29 cellular contexts compared by ENCODE assay signal in the genomic region with DNA sequence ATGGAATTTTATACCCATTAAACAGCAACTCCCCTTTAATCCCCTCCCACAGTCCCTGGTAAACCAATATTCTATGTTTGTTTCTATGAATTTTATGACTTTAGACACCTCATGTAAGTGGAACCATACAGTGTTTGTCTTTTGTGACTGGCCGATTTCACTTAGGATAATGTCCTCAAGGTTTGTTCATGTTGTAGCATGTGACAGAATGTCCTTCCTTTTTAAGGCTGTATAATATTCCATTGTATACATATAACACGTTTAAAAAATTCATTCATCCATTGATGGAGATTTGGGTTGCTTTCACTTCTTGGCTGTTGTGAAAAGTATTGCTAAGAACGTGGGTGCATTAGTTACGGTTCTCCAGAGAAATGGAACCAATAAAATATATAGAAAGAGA.
"Had no signal": no experiment of that assay in that cellular context is flagged by ENCODE, and none has a peak within 500 bp of the region (broad histone marks: within the 10 kb centered on the region; RNA-seq: fewer than 3 reads in every experiment).

No MANE protein-coding gene starts in this region.

- H3K4me1 ChIP-seq: suprapubic skin, testis, tibial artery, tibial nerve, transverse colon, upper lobe of left lung, upper lobe of right lung, uterus, vagina had no signal

- H3K9me3 ChIP-seq: stomach, suprapubic skin, testis, thoracic aorta, thyroid gland, tibial artery, transverse colon, upper lobe of left lung, upper lobe of right lung, uterus, vagina had no signal

- H3K36me3 ChIP-seq: stomach, suprapubic skin, thoracic aorta, thyroid gland, tibial artery, tibial nerve, transverse colon, upper lobe of left lung, upper lobe of right lung, uterus, vagina had no signal

- H3K4me3 Mint-ChIP-seq: stimulated activated effector memory CD8-positive, alpha-beta T cell treated with anti-CD3 and anti-CD28 coated beads, Interleukin-12 subunit alpha, Interleukin-12 subunit beta, amount 100 ng/mL, for 72 hours; stimulated activated memory B cell treated with anti-CD40 and anti-IgM and Interleukin-4, amounts not matched to agents 10 μg/mL and 1 μg/mL and 100 μg/mL, for 72 hours; stimulated activated naive B cell treated with anti-CD40 and anti-IgM and Interleukin-4, amounts not matched to agents 10 μg/mL and 1 μg/mL and 100 μg/mL, for 72 hours; stimulated activated naive CD8-positive, alpha-beta T cell treated with anti-CD3 and anti-CD28 coated beads, Interleukin-15, amount 100 ng/mL, for 72 hours; stimulated activated naive CD8-positive, alpha-beta T cell treated with anti-CD3 and anti-CD28 coated beads, Interleukin-15, Interleukin-2, amounts not matched to agents 100 ng/mL and 50 ng/mL, for 24 hours; type B pancreatic cell had no signal

- H3K27me3 ChIP-seq: stomach, suprapubic skin, testis, thyroid gland, tibial artery, tibial nerve, transverse colon, upper lobe of left lung, upper lobe of right lung, uterus, vagina had no signal

- H3K27ac Mint-ChIP-seq: stimulated activated effector memory CD8-positive, alpha-beta T cell treated with anti-CD3 and anti-CD28 coated beads, Interleukin-12 subunit alpha, Interleukin-12 subunit beta, amount 100 ng/mL, for 72 hours; stimulated activated memory B cell treated with anti-CD40 and anti-IgM and Interleukin-4, amounts not matched to agents 10 μg/mL and 1 μg/mL and 100 μg/mL, for 72 hours; stimulated activated naive B cell treated with anti-CD40 and anti-IgM and Interleukin-4, amounts not matched to agents 10 μg/mL and 1 μg/mL and 100 μg/mL, for 72 hours; stimulated activated naive CD8-positive, alpha-beta T cell treated with anti-CD3 and anti-CD28 coated beads, Interleukin-15, amount 100 ng/mL, for 72 hours; stimulated activated naive CD8-positive, alpha-beta T cell treated with anti-CD3 and anti-CD28 coated beads, Interleukin-15, Interleukin-2, amounts not matched to agents 100 ng/mL and 50 ng/mL, for 24 hours; type B pancreatic cell had no signal

- H3K27me3 Mint-ChIP-seq: stimulated activated memory B cell treated with anti-CD40 and anti-IgM and Interleukin-4, amounts not matched to agents 10 μg/mL and 1 μg/mL and 100 μg/mL, for 72 hours; stimulated activated naive B cell treated with anti-CD40 and anti-IgM and Interleukin-4, amounts not matched to agents 10 μg/mL and 1 μg/mL and 100 μg/mL, for 72 hours; stimulated activated naive CD8-positive, alpha-beta T cell treated with anti-CD3 and anti-CD28 coated beads, Interleukin-15, amount 100 ng/mL, for 72 hours; stimulated activated naive CD8-positive, alpha-beta T cell treated with anti-CD3 and anti-CD28 coated beads, Interleukin-15, Interleukin-2, amounts not matched to agents 100 ng/mL and 50 ng/mL, for 24 hours; type B pancreatic cell had no signal

- H3K4me1 Mint-ChIP-seq: stimulated activated naive CD8-positive, alpha-beta T cell treated with anti-CD3 and anti-CD28 coated beads, Interleukin-15, amount 100 ng/mL, for 72 hours had no signal

- H3K27ac ChIP-seq: stomach, suprapubic skin, testis, thoracic aorta, thyroid gland, tibial artery, tibial nerve, transverse colon, upper lobe of left lung, upper lobe of right lung, uterus, vagina had no signal

- H3K4me3 ChIP-seq: stomach, suprapubic skin, testis, thoracic aorta, thyroid gland, tibial artery, tibial nerve, transverse colon, upper lobe of left lung, upper lobe of right lung, uterus, vagina had no signal

- FAIRE-seq: urothelium cell line had no signal

- DNase-seq: stimulated activated CD4-positive, alpha-beta T cell treated with anti-CD3 and anti-CD28 coated beads, Interleukin-2, amount 100 ng/mL, for 48 hours; stimulated activated CD4-positive, alpha-beta T cell treated with anti-CD3 and anti-CD28 coated beads, Interleukin-4, amount 100 ng/mL, for 1 hour; stimulated activated CD4-positive, alpha-beta T cell treated with anti-CD3 and anti-CD28 coated beads, Interleukin-4, amount 100 ng/mL, for 24 hours; stimulated activated CD4-positive, alpha-beta T cell treated with anti-CD3 and anti-CD28 coated beads, Interleukin-4, amount 100 ng/mL, for 4 hours; stimulated activated CD8-positive, alpha-beta memory T cell treated with anti-CD3 and anti-CD28 coated beads, Interleukin-4, amount 100 ng/mL, for 48 hours; stimulated activated naive B cell treated with anti-CD40 and anti-IgM and Interleukin-4, amounts not matched to agents 10 μg/mL and 1 μg/mL and 100 μg/mL, for 72 hours; stimulated activated naive CD4-positive, alpha-beta T cell; stimulated activated naive CD4-positive, alpha-beta T cell treated with Interleukin-2 at 50 U/mL for 16 hours; stimulated activated naive CD8-positive, alpha-beta T cell treated with anti-CD3 and anti-CD28 coated beads, Interleukin-15, amount 100 ng/mL, for 72 hours; stimulated activated naive CD8-positive, alpha-beta T cell treated with anti-CD3 and anti-CD28 coated beads, Interleukin-15, Interleukin-2, amounts not matched to agents 100 U/mL and 50 U/mL, for 24 hours; stomach; substantia nigra; testis; thyroid gland; transverse colon; trophoblast cell; upper lobe of left lung; upper lobe of right lung; uterus had no signal

- ATAC-seq: stimulated activated effector memory CD8-positive, alpha-beta T cell treated with anti-CD3 and anti-CD28 coated beads, Interleukin-12 subunit alpha, Interleukin-12 subunit beta, amount 100 ng/mL, for 72 hours; stimulated activated memory B cell treated with anti-CD40 and anti-IgM and Interleukin-4, amounts not matched to agents 10 μg/mL and 1 μg/mL and 100 μg/mL, for 72 hours; stimulated activated naive B cell treated with anti-CD40 and anti-IgM and Interleukin-4, amounts not matched to agents 10 μg/mL and 1 μg/mL and 100 μg/mL, for 72 hours; stimulated activated naive CD8-positive, alpha-beta T cell treated with anti-CD3 and anti-CD28 coated beads, Interleukin-15, amount 100 ng/mL, for 72 hours; stimulated activated naive CD8-positive, alpha-beta T cell treated with anti-CD3 and anti-CD28 coated beads, Interleukin-15, Interleukin-2, amounts not matched to agents 100 U/mL and 50 U/mL, for 24 hours; upper lobe of right lung had no signal

- H3K36me3 Mint-ChIP-seq: type B pancreatic cell had no signal
